Comparison of ENCODE assay signal across 12 cellular contexts in the genomic region with DNA sequence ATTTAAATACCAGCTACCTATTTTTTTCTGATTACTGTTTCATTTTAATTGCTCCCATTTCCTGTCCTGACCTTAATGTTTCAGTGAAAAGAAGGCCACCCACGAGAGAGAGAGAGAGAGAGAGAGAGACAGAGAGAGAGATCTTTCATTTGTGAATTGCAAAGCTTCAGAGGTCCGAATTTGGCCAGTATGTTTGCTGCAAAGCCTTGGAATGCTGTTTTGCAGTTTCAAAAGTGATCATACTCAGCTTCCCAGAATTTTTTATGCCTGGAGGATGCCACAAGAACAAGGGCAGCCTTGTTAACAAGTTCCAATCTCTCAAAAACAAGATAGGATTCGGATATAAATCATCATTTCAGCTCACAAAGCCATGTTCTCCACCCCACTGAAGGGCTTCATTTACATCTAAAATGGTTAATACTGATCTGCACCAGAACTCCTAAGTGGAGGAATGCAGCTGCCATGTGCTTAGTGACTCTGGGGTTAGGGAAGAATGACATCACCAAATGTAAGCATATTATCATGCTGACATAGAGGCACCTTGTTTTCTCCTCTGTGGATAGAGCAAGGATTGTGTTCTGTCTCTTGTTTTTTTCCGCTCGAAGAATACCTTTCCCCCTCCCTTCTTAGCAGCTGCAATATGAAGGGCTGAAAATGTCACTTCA.
DNase-seq lines count a peak whose midpoint lies in the region; ATAC-seq, FAIRE-seq and TF ChIP-seq lines count a peak whose summit lies in the region.
"Had no signal": no experiment of that assay in that cellular context is flagged by ENCODE, and none has a peak within 500 bp of the region (broad histone marks: within the 10 kb centered on the region; RNA-seq: fewer than 3 reads in every experiment).

No MANE protein-coding gene starts in this region.

- peaks cover 11% of the 10 kb centered on the region for H3K4me1 Mint-ChIP-seq in HFFc6 (ENCODE audit: low read depth)
- peaks cover 60% of the 10 kb centered on the region for H3K4me1 Mint-ChIP-seq in mesothelial cell of epicardium
- H3K4me1 Mint-ChIP-seq in natural killer cell treated with Interleukin-12 subunit alpha and Interleukin-12 subunit beta and Interleukin-15 and Interleukin-18, amount 100 ng/mL, for 72 hours (ENCODE audit: low read depth in 2 of 2) = peaks cover 12 to 14% of the 10 kb centered on the region in 2 donors

- H3K36me3 Mint-ChIP-seq in HFFc6 (ENCODE audit: low read depth) (no peaks in the 10 kb centered on the region), mesothelial cell of epicardium (no peaks in the 10 kb centered on the region)
- peaks cover 5% of the 10 kb centered on the region for H3K36me3 Mint-ChIP-seq in natural killer cell treated with Interleukin-12 subunit alpha and Interleukin-12 subunit beta and Interleukin-15 and Interleukin-18, amount 100 ng/mL, for 72 hours

- peak overlapping the region; percentile 4; the same call in 1 of the 2 replicates for H3K4me3 Mint-ChIP-seq in HFFc6
- H3K4me3 Mint-ChIP-seq in mesothelial cell of epicardium = peak overlapping the region; percentile 22
- H3K4me3 Mint-ChIP-seq in natural killer cell treated with Interleukin-12 subunit alpha and Interleukin-12 subunit beta and Interleukin-15 and Interleukin-18, amount 100 ng/mL, for 72 hours = no peak overlapping the region
- H3K4me3 Mint-ChIP-seq: activated CD4-positive, alpha-beta T cell treated with anti-CD3 and anti-CD28 coated beads, Interleukin-2, amount 10 ng/mL, durations not matched to agents 24 days and 14 days had no signal

- ATAC-seq in GM19467 (IDR thresholded peaks at IDR 0.05; ENCODE audit: unreplicated experiment) = no peak
- ATAC-seq in natural killer cell treated with Interleukin-12 subunit alpha and Interleukin-12 subunit beta and Interleukin-15 and Interleukin-18, amount 100 ng/mL, for 72 hours = no peak

- TF ChIP-seq CTCF in HFFc6 (IDR thresholded peaks at IDR 0.05) (no peak), coronary artery (IDR thresholded peaks at IDR 0.05) (no peak), mesothelial cell of epicardium (IDR thresholded peaks at IDR 0.05; ENCODE audit: unreplicated experiment) (no peak)

- peak overlapping the region in 1 of 2 donors; percentile 30 for H3K27ac ChIP-seq in coronary artery

- H3K27me3 Mint-ChIP-seq in HFFc6 (ENCODE audit: insufficient read depth) (no peaks in the 10 kb centered on the region; the same call in 1 of the 2 replicates), mesothelial cell of epicardium (ENCODE audit: low read depth) (no peaks in the 10 kb centered on the region)
- no peaks in the 10 kb centered on the region for H3K27me3 Mint-ChIP-seq in natural killer cell treated with Interleukin-12 subunit alpha and Interleukin-12 subunit beta and Interleukin-15 and Interleukin-18, amount 100 ng/mL, for 72 hours
- H3K27me3 Mint-ChIP-seq: activated CD4-positive, alpha-beta T cell treated with anti-CD3 and anti-CD28 coated beads, Interleukin-2, amount 10 ng/mL, durations not matched to agents 24 days and 14 days had no signal

- FAIRE-seq in frontal cortex (lab: Jason Lieb, UNC) = no peak

- H3K27ac Mint-ChIP-seq in HFFc6 = no peak overlapping the region; the same call in 1 of the 2 replicates
- peak overlapping the region; percentile 64 for H3K27ac Mint-ChIP-seq in mesothelial cell of epicardium
- peak overlapping the region in 1 of 2 donors; percentile 43 for H3K27ac Mint-ChIP-seq in natural killer cell treated with Interleukin-12 subunit alpha and Interleukin-12 subunit beta and Interleukin-15 and Interleukin-18, amount 100 ng/mL, for 72 hours
- H3K27ac Mint-ChIP-seq: activated CD4-positive, alpha-beta T cell treated with anti-CD3 and anti-CD28 coated beads, Interleukin-2, amount 10 ng/mL, durations not matched to agents 24 days and 14 days had no signal

- DNase-seq in AG20443 (ENCODE audit: low spot score) (peak; percentile 25), HFFc6 (peak; percentile 4), coronary artery (ENCODE audit: low spot score) (no peak), mesothelial cell of epicardium (ENCODE audit: low spot score in 2 of 2, unreplicated experiment in 2 of 2) (no peak), DMS153 treated with DMSO at 0.1 percent for 48 hours (lab: John Stamatoyannopoulos, UW; ENCODE audit: unreplicated experiment) (no peak), frontal cortex (ENCODE audit: low spot score in 2 of 2) (no peak)
- no peak for DNase-seq in natural killer cell treated with Interleukin-12 subunit alpha and Interleukin-12 subunit beta and Interleukin-15 and Interleukin-18, amount 100 ng/mL, for 72 hours (ENCODE audit: low spot score)
- DNase-seq: activated CD4-positive, alpha-beta T cell treated with anti-CD3 and anti-CD28 coated beads, Interleukin-2, amount 10 ng/mL, durations not matched to agents 24 days and 14 days; amniotic stem cell; erythroblast; stimulated activated CD4-positive, alpha-beta T cell treated with anti-CD3 and anti-CD28 coated beads, Interleukin-2, amount 100 ng/mL, for 24 hours had no signal

- no peaks in the 10 kb centered on the region for H3K9me3 Mint-ChIP-seq in HFFc6
- H3K9me3 Mint-ChIP-seq in mesothelial cell of epicardium = no peaks in the 10 kb centered on the region
- no peaks in the 10 kb centered on the region for H3K9me3 Mint-ChIP-seq in natural killer cell treated with Interleukin-12 subunit alpha and Interleukin-12 subunit beta and Interleukin-15 and Interleukin-18, amount 100 ng/mL, for 72 hours

- H3K4me3 ChIP-seq in coronary artery = peak overlapping the region; percentile 10

Comparison
In these comparisons a context has a peak if more than half of its experiments do, and no peak if none do; other contexts are left out.
1. DNase-seq: peak in AG20443 (single experiment) and HFFc6 (single experiment); none in coronary artery (single experiment), mesothelial cell of epicardium (0 of 2), DMS153 treated with DMSO at 0.1 percent for 48 hours (single experiment), natural killer cell treated with Interleukin-12 subunit alpha and Interleukin-12 subunit beta and Interleukin-15 and Interleukin-18, amount 100 ng/mL, for 72 hours (single experiment) and frontal cortex (0 of 2).